ENCODE assay signal across 27 cellular contexts in genomic region chr3:87173776-87174175, GRCh38. TPM values are rescaled to one million over a fixed set of nuclear protein-coding genes. Genes with fewer than 3 reads are reported as not detected.
DNase-seq lines count a peak whose midpoint lies in the region; ATAC-seq, FAIRE-seq and TF ChIP-seq lines count a peak whose summit lies in the region.
"Had no signal": no experiment of that assay in that cellular context is flagged by ENCODE, and none has a peak within 500 bp of the region (broad histone marks: within the 10 kb centered on the region; RNA-seq: fewer than 3 reads in every experiment).

No MANE protein-coding gene starts in this region.

- CTCF ChIA-PET in K562 (lab: Yijun Ruan, JAX; ENCODE audit: low intra/inter-chr PET ratio): no interaction called here

- DNase-seq in CD1c-positive myeloid dendritic cell (ENCODE audit: extremely low spot score): peak; percentile 39
- DNase-seq in GM23248: no peak
- DNase-seq in NB4 (ENCODE audit: low read depth): peak; percentile 59
- DNase-seq in K562 (ENCODE audit: extremely low read depth in 1 of 4, low spot score in 3 of 4): peak in 1 of 4 experiments; percentile 1
- DNase-seq in inferior parietal cortex (ENCODE audit: extremely low spot score): no peak
- DNase-seq in NCI-H2029 treated with DMSO at 0.1 percent for 48 hours (lab: John Stamatoyannopoulos, UW): no peak
- DNase-seq in SK-N-DZ (ENCODE audit: low spot score): no peak
- DNase-seq in left lobe of liver (ENCODE audit: low spot score): no peak
- DNase-seq: activated CD4-positive, alpha-beta T cell treated with anti-CD3 and anti-CD28 coated beads, Interleukin-2, amount 10 ng/mL, durations not matched to agents 24 days and 14 days; activated T-cell treated with anti-CD3 and anti-CD28 coated beads, Interleukin-2, amount 50 U/mL, for 4 hours; COR-L47; DMS79 treated with DMSO at 0.1 percent for 48 hours; hypothalamus; left ventricle myocardium inferior; naive B cell; NCI-H1092; NCI-H1694 treated with DMSO at 0.1 percent for 48 hours; NCI-H524 treated with DMSO at 0.1 percent for 48 hours; nucleus accumbens; stimulated activated CD4-positive, alpha-beta T cell treated with anti-CD3 and anti-CD28 coated beads, Interleukin-15, amount 100 ng/mL, for 24 hours; stimulated activated naive CD4-positive, alpha-beta T cell; WERI-Rb-1 had no signal

- H3F3A ChIP-seq in GM23248 (ENCODE audit: insufficient read depth): peaks cover 25% of the 10 kb centered on the region; the same call in 1 of the 2 replicates

- TF ChIP-seq POLR2A in NB4 (IDR thresholded peaks at IDR 0.05; ENCODE audit: extremely low read depth, insufficient read length) (no peak), K562 (conservative IDR thresholded peaks at IDR 0.05) (no peak)

- TF ChIP-seq CTCF in NB4 (IDR thresholded peaks at IDR 0.05; ENCODE audit: low read depth, low read length) (no peak), K562 (IDR thresholded peaks at IDR 0.05 in 2 of 3, conservative IDR thresholded peaks at IDR 0.05 in 1 of 3; ENCODE audit: insufficient read depth in 2 of 3, low read depth in 1 of 3, low read length in 3 of 3) (no peak)

- POLR2A ChIA-PET in K562 (lab: Yijun Ruan, JAX): no interaction called here

- ATAC-seq in K562 (no peak), left lobe of liver (no peak)
- ATAC-seq: activated T-cell treated with anti-CD3 and anti-CD28 coated beads, Interleukin-2, amount 50 U/mL, for 4 hours had no signal

- intact Hi-C loops in K562 (cut with micrococcal nuclease): no loop called here

- H3K9me3 ChIP-seq in GM23248 (ENCODE audit: low read depth) (no peaks in the 10 kb centered on the region), K562 (replicated peaks; ENCODE audit: control insufficient read depth, insufficient read depth, low read depth, low read length) (no peaks in the 10 kb centered on the region)
- H3K9me3 ChIP-seq: BLaER1, left ventricle myocardium inferior, SJSA1 had no signal

- H3K4me2 ChIP-seq in GM23248 (ENCODE audit: unreplicated experiment): no peak overlapping the region
- no peak overlapping the region for H3K4me2 ChIP-seq in K562 (ENCODE audit: insufficient read depth, low read length)
- H3K4me2 ChIP-seq: BLaER1 had no signal

- H2AFZ ChIP-seq in GM23248: no peak overlapping the region
- no peak overlapping the region for H2AFZ ChIP-seq in K562 (ENCODE audit: low read depth, low read length)

- H3K79me2 ChIP-seq in GM23248 (ENCODE audit: insufficient read depth) (no peaks in the 10 kb centered on the region), K562 (ENCODE audit: control insufficient read depth, insufficient read depth, low read length) (no peaks in the 10 kb centered on the region)

- H3K27ac ChIP-seq in GM23248 (peak overlapping the region; percentile 59), K562 (ENCODE audit: extremely low read depth, low read depth, low read length) (no peak overlapping the region)
- H3K27ac ChIP-seq: BLaER1, left ventricle myocardium inferior, SJSA1, WERI-Rb-1 had no signal

- TF ChIP-seq EP300 in K562 (IDR thresholded peaks at IDR 0.05; ENCODE audit: low read length): no peak

- 0 out of 2 replicates have a peak, but pooled peaks cover 5% of the 10 kb centered on the region for H3K9me2 ChIP-seq in GM23248 (ENCODE audit: insufficient read depth)

- no peak overlapping the region for H3K4me3 ChIP-seq in GM23248
- no peak overlapping the region for H3K4me3 ChIP-seq in NB4 (ENCODE audit: low read depth, low read length)
- no peak overlapping the region for H3K4me3 ChIP-seq in K562
- H3K4me3 ChIP-seq: BLaER1, left ventricle myocardium inferior, SJSA1 had no signal

- H3K4me1 ChIP-seq in GM23248 (ENCODE audit: insufficient read depth): peaks cover 24% of the 10 kb centered on the region
- H3K4me1 ChIP-seq in K562 (replicated peaks in 1 of 2; ENCODE audit: control insufficient read depth in 2 of 2, insufficient read depth in 2 of 2, low read length in 2 of 2): no peaks in the 10 kb centered on the region
- H3K4me1 ChIP-seq: BLaER1, left ventricle myocardium inferior, SJSA1 had no signal

- no peaks in the 10 kb centered on the region for H4K20me1 ChIP-seq in GM23248 (ENCODE audit: insufficient read depth)
- H4K20me1 ChIP-seq in K562 (replicated peaks; ENCODE audit: control insufficient read depth, insufficient read depth, low read length): no peaks in the 10 kb centered on the region
- H4K20me1 ChIP-seq: BLaER1 had no signal

- in situ Hi-C loops in GM23248 (cut with MboI) (no loop called here), K562 (cut with MboI) (no loop called here)

- BruUV-seq in K562 (replicated peaks; lab: Mats Ljungman, UMichigan): no TSS peak

- no peak for TF ChIP-seq RAD21 in K562 (CRISPR knock-in tag; conservative IDR thresholded peaks at IDR 0.05 in 1 of 2, IDR thresholded peaks at IDR 0.05 in 1 of 2)

- 91 to 97% methylated on average over 2 of the region's 2 CpGs for WGBS in GM23248 (ENCODE audit: low coverage in 1 of 2, low lambda C conversion rate in 2 of 2, missing lambda C conversion rate in 2 of 2), 2 experiments
- 0% methylated on average over 2 of the region's 2 CpGs for WGBS in K562 (ENCODE audit: insufficient coverage, low coverage, missing lambda C conversion rate)

- no peak for FAIRE-seq in K562 (lab: Jason Lieb, UNC)
- FAIRE-seq: endometrium, islet of Langerhans, RCC 7860 had no signal

- H3K36me3 ChIP-seq in GM23248 (ENCODE audit: low read depth): no peaks in the 10 kb centered on the region
- no peaks in the 10 kb centered on the region for H3K36me3 ChIP-seq in K562 (ENCODE audit: control insufficient read depth, insufficient read depth, low read length)
- H3K36me3 ChIP-seq: BLaER1, left ventricle myocardium inferior, SJSA1, WERI-Rb-1 had no signal

- no peaks in the 10 kb centered on the region for H3K27me3 ChIP-seq in GM23248 (replicated peaks; ENCODE audit: insufficient read depth)
- H3K27me3 ChIP-seq in K562 (ENCODE audit: control insufficient read depth in 2 of 2, insufficient read depth in 2 of 2, low read length in 2 of 2): no peaks in the 10 kb centered on the region
- H3K27me3 ChIP-seq: BLaER1, SJSA1 had no signal

- no peaks in the 10 kb centered on the region for H3K9me1 ChIP-seq in K562 (ENCODE audit: control insufficient read depth, insufficient read depth, low read length)

- H3K9ac ChIP-seq in GM23248 (no peak overlapping the region), K562 (ENCODE audit: insufficient read depth in 1 of 2, low read depth in 2 of 2, low read length in 2 of 2) (no peak overlapping the region)
- H3K9ac ChIP-seq: BLaER1 had no signal

TF ChIP-seq in K562, 482 proteins besides CTCF, POLR2A, EP300 and RAD21:
- TF ChIP-seq ZNF277 (CRISPR knock-in tag; IDR thresholded peaks at IDR 0.05; ENCODE audit: borderline replicate concordance) (no peak), LEF1 (IDR thresholded peaks at IDR 0.05) (no peak), SP2 (IDR thresholded peaks at IDR 0.05; ENCODE audit: extremely low read depth, low read depth, low read length, poor library complexity, severe bottlenecking) (no peak), SRSF7 (optimal IDR thresholded peaks at IDR 0.05; ENCODE audit: low read depth, low read length) (no peak), TRIM28 (IDR thresholded peaks at IDR 0.05) (no peak), NCOA2 (IDR thresholded peaks at IDR 0.05; ENCODE audit: partially characterized antibody in 2 of 2) (no peak), SPI1 (IDR thresholded peaks at IDR 0.05; ENCODE audit: borderline replicate concordance, low read depth, low read length) (peak; percentile 80), NFATC3 (IDR thresholded peaks at IDR 0.05) (no peak)
TF ChIP-seq in K562: peak in this region for 1.

RNA-seq across cellular contexts. Expression of gene CHMP2B, which starts 53.3 kb away (rescaled TPM):
- total RNA-seq in GM23248 (2014; rRNA removed; shearing (Covaris generic)): 53.1 and 59.3 TPM in 2 replicates
- 124 and 137 TPM in 2 replicates for polyA plus RNA-seq in GM23248 (2016; fragmentation: Nextera tagmentation; extraction: Ambion mirVana)
- total RNA-seq in K562 (2011; cell fraction: chromatin; rRNA removed; ENCODE audit: low replicate concordance): 2.2 and 6.7 TPM in 2 replicates
- 0.83 and 1.3 TPM in 2 replicates for total RNA-seq in K562 (2011; cell fraction: nucleolus; rRNA removed)
- 2.9 and 4.6 TPM in 2 replicates for total RNA-seq in K562 (2011; cell fraction: nucleoplasm; rRNA removed)
- 7.1 and 7.5 TPM in 2 replicates for total RNA-seq in K562 (2014; rRNA removed)
- total RNA-seq in K562 (2014; rRNA removed; fragmentation: Illumina TruSeq; extraction: Trizol): 15.4 and 17.3 TPM in 2 replicates
- 16.5 and 17.7 TPM in 2 replicates for total RNA-seq in K562 (2015; rRNA removed; fragmentation: Illumina TruSeq; extraction: Trizol)
- total RNA-seq in K562 (2021): 12.8 and 14.4 TPM in 2 replicates
- 7.5 and 9.2 TPM in 2 replicates for polyA plus RNA-seq in K562 (2011; rRNA removed)
- 4.6 and 6.8 TPM in 2 replicates for polyA plus RNA-seq in K562 (2011; cell fraction: cytosol; rRNA removed)
- polyA plus RNA-seq in K562 (2011; cell fraction: nucleus; rRNA removed): 2.7 and 5.8 TPM in 2 replicates
- 11.8 and 16.5 TPM in 2 replicates for polyA plus RNA-seq in K562 (2012)
- 13.3 and 14.3 TPM in 2 replicates for polyA plus RNA-seq in K562 (2014; fragmentation: Illumina TruSeq; extraction: Trizol)
- polyA plus RNA-seq in K562 (2014; fragmentation: Nextera tagmentation; extraction: Ambion mirVana): 1 to 10 TPM; 7.4 to 8.6 TPM
- polyA plus RNA-seq in K562 (2014; rRNA removed): 7.7 and 10.6 TPM in 2 replicates
- polyA minus RNA-seq in K562 (2011; rRNA and poly(A)+ RNA removed): 9.2 and 9.3 TPM in 2 replicates
- 5.3 and 6.9 TPM in 2 replicates for polyA minus RNA-seq in K562 (2011; cell fraction: cytosol; rRNA and poly(A)+ RNA removed)
- polyA minus RNA-seq in K562 (2011; cell fraction: nucleus; rRNA and poly(A)+ RNA removed): 3.5 and 6.0 TPM in 2 replicates
- polyA plus RNA-seq in SK-N-DZ (2014; cell fraction: cytosol; rRNA removed): 16.2 and 17.4 TPM in 2 replicates
- polyA plus RNA-seq in SK-N-DZ (2014; cell fraction: nucleus; rRNA removed): 11.6 and 16.5 TPM in 2 replicates
- total RNA-seq in left lobe of liver: 18.1 TPM

Comparison
In these comparisons a context has a peak if more than half of its experiments do, and no peak if none do; other contexts are left out.
1. DNase-seq: peak in CD1c-positive myeloid dendritic cell (single experiment) and NB4 (single experiment); none in GM23248 (single experiment), inferior parietal cortex (single experiment), NCI-H2029 treated with DMSO at 0.1 percent for 48 hours (single experiment), SK-N-DZ (single experiment) and left lobe of liver (single experiment).